ENCODE assay signal across 9 cellular contexts in genomic region chr18:79151191-79151590, GRCh38.
"Had no signal": no experiment of that assay in that cellular context is flagged by ENCODE, and none has a peak within 500 bp of the region (broad histone marks: within the 10 kb centered on the region; RNA-seq: fewer than 3 reads in every experiment).

No MANE protein-coding gene starts in this region.

- H3K4me1 ChIP-seq: HAP-1 had no signal

- H3K27me3 Mint-ChIP-seq: IgD-negative memory B cell had no signal

- H3K4me3 ChIP-seq: GM23248, HAP-1 had no signal

- FAIRE-seq: HepG2 had no signal

- ATAC-seq: HCT116, HepG2 had no signal

- H3K36me3 ChIP-seq: HAP-1 had no signal

- H3K9me3 ChIP-seq: HAP-1 had no signal

- H3K27ac Mint-ChIP-seq: HFFc6, IgD-negative memory B cell had no signal

- H3K9me3 Mint-ChIP-seq: HFFc6, IgD-negative memory B cell had no signal

- H3K4me3 Mint-ChIP-seq: HFFc6, IgD-negative memory B cell had no signal

- H3K27ac ChIP-seq: GM23248, HL-60 had no signal

- DNase-seq: GM23248, GOT3, H7, HFFc6 had no signal
